Comparison of ENCODE assay signal across 1 cellular context in the genomic region with DNA sequence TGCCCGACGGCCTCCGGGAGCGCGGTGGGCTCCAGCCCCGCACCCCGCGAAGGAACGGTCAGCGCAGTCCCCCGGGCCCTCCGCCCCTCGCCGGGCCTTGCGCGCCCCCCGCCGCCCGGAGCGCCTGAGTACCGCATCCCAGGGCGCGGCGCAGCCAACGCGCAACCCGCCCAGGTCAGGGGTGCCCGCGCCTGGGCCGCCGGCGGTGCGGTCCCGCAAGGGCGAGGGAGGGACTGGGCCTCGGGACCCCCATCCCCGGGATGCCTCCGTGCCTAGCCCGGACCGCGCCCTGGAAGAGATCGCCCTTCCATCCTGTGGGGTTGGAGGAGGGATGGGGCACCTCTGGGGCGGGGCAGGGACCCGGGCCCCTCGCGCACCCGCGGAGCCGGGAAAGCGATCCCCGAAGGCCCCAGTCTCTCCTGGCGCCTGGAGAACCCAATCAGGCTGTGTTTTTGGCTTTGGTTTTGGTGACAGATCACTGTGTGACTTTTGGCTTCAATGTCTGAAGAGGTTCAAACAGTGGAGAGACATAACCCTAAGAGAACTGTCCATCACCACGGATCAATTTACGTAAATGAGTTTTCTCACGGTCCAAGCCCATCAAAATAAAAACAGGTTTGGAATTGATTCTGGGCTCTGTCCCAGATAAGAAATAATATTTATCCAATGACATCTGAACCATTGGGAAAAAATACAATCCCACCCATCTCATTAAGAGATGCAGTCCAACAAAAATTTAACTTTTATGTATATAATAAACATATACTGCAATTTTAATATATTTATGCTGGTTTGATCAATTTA.
TF ChIP-seq lines count a peak whose summit lies in the region.

No MANE protein-coding gene starts in this region.

TF ChIP-seq in WTC11, 78 proteins besides CTCF, POLR2A, EP300 and RAD21 (continued from another document):
- TF ChIP-seq STAT6 (CRISPR knock-in tag; conservative IDR thresholded peaks at IDR 0.05; ENCODE audit: low read depth) (no peak), ZNF232 (CRISPR knock-in tag; IDR thresholded peaks at IDR 0.05) (no peak), ESRRA (CRISPR knock-in tag; IDR thresholded peaks at IDR 0.05; ENCODE audit: borderline replicate concordance) (0 out of 2 replicates have a peak, but pooled peaks have one; percentile 29), ZNF219 (CRISPR knock-in tag; IDR thresholded peaks at IDR 0.05; ENCODE audit: borderline replicate concordance) (no peak), E2F5 (CRISPR knock-in tag; IDR thresholded peaks at IDR 0.05) (0 out of 2 replicates have a peak, but pooled peaks have one; percentile 48), AFF4 (CRISPR knock-in tag; IDR thresholded peaks at IDR 0.05; ENCODE audit: borderline replicate concordance) (no peak), SMAD4 (CRISPR knock-in tag; IDR thresholded peaks at IDR 0.05) (no peak), SP1 (CRISPR knock-in tag; conservative IDR thresholded peaks at IDR 0.05) (0 out of 2 replicates have a peak, but pooled peaks have one; percentile 21), ZNF138 (CRISPR knock-in tag; conservative IDR thresholded peaks at IDR 0.05) (no peak), FOXK1 (CRISPR knock-in tag; IDR thresholded peaks at IDR 0.05) (no peak), NFE2L1 (CRISPR knock-in tag; IDR thresholded peaks at IDR 0.05) (no peak), ZNF396 (CRISPR knock-in tag; IDR thresholded peaks at IDR 0.05; ENCODE audit: borderline replicate concordance) (no peak)
